8 cellular contexts compared by ENCODE assay signal in the genomic region with DNA sequence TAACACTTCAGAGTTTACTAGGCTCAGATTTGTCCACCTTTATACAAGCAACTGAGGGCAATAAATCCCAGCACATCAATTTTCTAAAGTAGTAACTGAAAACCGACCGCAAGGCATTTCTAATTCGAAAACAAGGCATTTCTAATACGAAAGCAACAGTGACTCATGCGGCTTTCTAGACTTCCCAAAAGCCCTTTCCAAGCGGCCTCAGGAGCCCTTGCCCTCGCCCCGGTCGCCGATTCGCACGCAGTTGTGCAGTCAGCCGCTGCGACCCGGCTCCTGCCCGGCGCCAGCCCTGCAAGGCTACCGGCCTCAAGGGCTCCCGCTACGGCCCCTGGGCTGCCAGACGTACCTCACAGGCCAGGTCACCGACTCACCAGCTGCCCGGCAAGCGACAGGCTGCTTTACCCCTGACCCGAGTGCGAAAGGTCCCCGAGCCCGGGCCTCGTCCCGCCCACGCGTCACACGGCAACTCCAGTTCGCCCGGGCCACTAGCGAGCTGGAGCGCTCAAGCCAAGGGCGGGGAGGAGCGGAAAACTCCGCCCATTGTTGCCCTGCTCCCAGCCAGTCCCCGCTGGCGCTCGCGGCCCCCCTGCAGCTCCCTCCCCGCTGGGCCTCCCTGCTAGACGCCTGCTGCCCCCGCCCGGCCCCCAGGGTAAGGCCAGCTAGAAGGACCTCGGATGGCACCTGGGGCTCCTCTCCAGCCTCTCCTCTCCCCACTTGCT. TPM values are rescaled to one million over a fixed set of nuclear protein-coding genes. Genes with fewer than 3 reads are reported as not detected.
DNase-seq lines count a peak whose midpoint lies in the region; ATAC-seq, FAIRE-seq and TF ChIP-seq lines count a peak whose summit lies in the region.

No MANE protein-coding gene starts in this region.

- TF ChIP-seq CTCF in right lobe of liver (IDR thresholded peaks at IDR 0.05) = peak; percentile 13 to 45 (median 40)

- peak overlapping the region; percentile 58 to 62 (median 59) for H3K4me3 ChIP-seq in right lobe of liver

- intact Hi-C loops in right lobe of liver (cut with DNase I) = no loop called here

- TF ChIP-seq POLR2A in right lobe of liver (IDR thresholded peaks at IDR 0.05) = peak; percentile 94

- no peaks in the 10 kb centered on the region for H3K9me3 ChIP-seq in right lobe of liver

- H3K27me3 ChIP-seq in right lobe of liver = no peaks in the 10 kb centered on the region

- WGBS in right lobe of liver (ENCODE audit: insufficient coverage, low coverage, low lambda C conversion rate, missing lambda C conversion rate) = 4% methylated on average over 4 of the region's 49 CpGs

- H3K4me1 ChIP-seq in right lobe of liver = peaks cover 0 to 81% (median 37%) of the 10 kb centered on the region in 4 donors

- FAIRE-seq in GM18507 (lab: Jason Lieb, UNC) = no peak

- DNase-seq in 8988T (peak; percentile 61), GM18507 (ENCODE audit: extremely low spot score, insufficient read length, low read depth) (peak; percentile 53), NCI-H460 (ENCODE audit: extremely low read depth, low read depth) (peak; percentile 87), dermis microvascular lymphatic vessel endothelial cell (ENCODE audit: low read depth in 2 of 2) (peak; percentile 75 to 94), right lobe of liver (peak; percentile 99)
- DNase-seq in activated CD4-positive, alpha-beta T cell treated with anti-CD3 and anti-CD28 coated beads, Interleukin-2, amount 50 U/mL, for 4 hours = peak; percentile 54 to 61
- DNase-seq in stimulated activated CD4-positive, alpha-beta T cell treated with anti-CD3 and anti-CD28 coated beads, Interleukin-4, amount 100 ng/mL, for 1 hour = peak; percentile 77

- H3K36me3 ChIP-seq in right lobe of liver = no peaks in the 10 kb centered on the region

- peak overlapping the region; percentile 76 to 93 (median 84) for H3K27ac ChIP-seq in right lobe of liver

- ATAC-seq in HG02981 (IDR thresholded peaks at IDR 0.05; ENCODE audit: unreplicated experiment) (peak; percentile 95), right lobe of liver (peak; percentile 88 to 97 (median 92))

RNA-seq across cellular contexts. Expression of a gene that starts 7.3 kb away (rescaled TPM):
- total RNA-seq in NCI-H460 (2014; rRNA removed; shearing (Covaris generic)) = 101 and 107 TPM in 2 replicates
- polyA plus RNA-seq in NCI-H460 (2014; cell fraction: nucleus; rRNA removed) = 32.6 and 43.9 TPM in 2 replicates
- 149 and 167 TPM in 2 replicates for total RNA-seq in dermis microvascular lymphatic vessel endothelial cell
- total RNA-seq in right lobe of liver = 100 to 1,000 TPM; 130 to 224 (median 201) TPM

RNA-seq across cellular contexts. Expression of a gene that starts 22.9 kb away (rescaled TPM):
- total RNA-seq in NCI-H460 (2014; rRNA removed; shearing (Covaris generic)) = not detected in 2 replicates
- polyA plus RNA-seq in NCI-H460 (2014; cell fraction: nucleus; rRNA removed) = not detected in 2 replicates
- total RNA-seq in dermis microvascular lymphatic vessel endothelial cell (not detected in 2 replicates), right lobe of liver (under 1 TPM in 1 of 6 experiments, not detected in 5; 0.84 TPM)

RNA-seq across cellular contexts. Expression of a gene that starts 50.9 kb away (rescaled TPM):
- total RNA-seq in NCI-H460 (2014; rRNA removed; shearing (Covaris generic)) = 73.2 and 85.9 TPM in 2 replicates
- polyA plus RNA-seq in NCI-H460 (2014; cell fraction: nucleus; rRNA removed) = 79.5 and 88.2 TPM in 2 replicates
- total RNA-seq in dermis microvascular lymphatic vessel endothelial cell (54.7 and 62.4 TPM in 2 replicates), right lobe of liver (10 to 100 TPM; 22.2 to 65.7 (median 30.3) TPM)

Comparison
In these comparisons a context has a peak if more than half of its experiments do, and no peak if none do; other contexts are left out.
1. Peak in every context shown above with its lines: DNase-seq, ATAC-seq, H3K4me3 ChIP-seq and H3K27ac ChIP-seq.